In the genomic region with DNA sequence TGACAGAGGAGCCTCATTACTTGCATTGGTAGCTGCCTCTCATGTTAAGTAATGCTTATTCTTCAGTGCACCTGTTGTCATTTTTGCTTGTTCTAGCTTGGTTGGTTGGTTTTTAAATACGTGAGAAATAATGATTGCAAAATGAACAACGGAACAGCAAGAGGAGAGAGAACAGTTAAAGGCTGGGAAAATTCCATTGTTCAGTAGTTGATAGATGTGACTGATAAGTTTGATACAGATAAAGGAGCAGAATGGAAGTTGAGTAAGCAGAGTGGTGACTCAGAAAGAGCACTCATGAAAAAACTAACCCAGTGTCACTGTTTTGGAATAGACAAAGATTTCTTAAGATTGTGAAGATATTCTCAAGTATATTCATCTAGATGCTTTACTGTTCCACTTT, we compare ENCODE assay signal across 1 cellular context.
TF ChIP-seq lines count a peak whose summit lies in the region.

No MANE protein-coding gene starts in this region.

TF ChIP-seq in SK-N-SH, 30 proteins besides CTCF, POLR2A, EP300 and RAD21:
- TF ChIP-seq, protein P1, sequence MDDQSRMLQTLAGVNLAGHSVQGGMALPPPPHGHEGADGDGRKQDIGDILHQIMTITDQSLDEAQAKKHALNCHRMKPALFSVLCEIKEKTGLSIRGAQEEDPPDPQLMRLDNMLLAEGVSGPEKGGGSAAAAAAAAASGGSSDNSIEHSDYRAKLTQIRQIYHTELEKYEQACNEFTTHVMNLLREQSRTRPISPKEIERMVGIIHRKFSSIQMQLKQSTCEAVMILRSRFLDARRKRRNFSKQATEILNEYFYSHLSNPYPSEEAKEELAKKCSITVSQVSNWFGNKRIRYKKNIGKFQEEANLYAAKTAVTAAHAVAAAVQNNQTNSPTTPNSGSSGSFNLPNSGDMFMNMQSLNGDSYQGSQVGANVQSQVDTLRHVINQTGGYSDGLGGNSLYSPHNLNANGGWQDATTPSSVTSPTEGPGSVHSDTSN (IDR thresholded peaks at IDR 0.05), result peak; percentile 88
- no peak for TF ChIP-seq RFX5 (IDR thresholded peaks at IDR 0.05; ENCODE audit: low read length)
- TF ChIP-seq POLR2AphosphoS5 (IDR thresholded peaks at IDR 0.05; ENCODE audit: low read depth, low read length), result no peak
- TF ChIP-seq FOXM1 (IDR thresholded peaks at IDR 0.05; ENCODE audit: low read depth), result no peak; the same call in 1 of the 2 replicates
- TF ChIP-seq IRF3 (IDR thresholded peaks at IDR 0.05; ENCODE audit: low read depth, low read length), result no peak
- TF ChIP-seq NRF1 (IDR thresholded peaks at IDR 0.05; ENCODE audit: low read depth, low read length), result no peak
- TF ChIP-seq GATA2 (CRISPR knock-in tag; IDR thresholded peaks at IDR 0.05), result no peak
- TF ChIP-seq MEF2A (IDR thresholded peaks at IDR 0.05; ENCODE audit: borderline replicate concordance, low read depth), result no peak
- no peak for TF ChIP-seq CHD2 (IDR thresholded peaks at IDR 0.05; ENCODE audit: low read length, partially characterized antibody)
- TF ChIP-seq NFIC (IDR thresholded peaks at IDR 0.05; ENCODE audit: borderline replicate concordance), result peak; percentile 54; the same call in 1 of the 2 replicates
- TF ChIP-seq USF1 (IDR thresholded peaks at IDR 0.05; ENCODE audit: borderline replicate concordance, low read depth), result no peak
- TF ChIP-seq TCF12 (IDR thresholded peaks at IDR 0.05), result peak; percentile 75
- TF ChIP-seq, protein P2, sequence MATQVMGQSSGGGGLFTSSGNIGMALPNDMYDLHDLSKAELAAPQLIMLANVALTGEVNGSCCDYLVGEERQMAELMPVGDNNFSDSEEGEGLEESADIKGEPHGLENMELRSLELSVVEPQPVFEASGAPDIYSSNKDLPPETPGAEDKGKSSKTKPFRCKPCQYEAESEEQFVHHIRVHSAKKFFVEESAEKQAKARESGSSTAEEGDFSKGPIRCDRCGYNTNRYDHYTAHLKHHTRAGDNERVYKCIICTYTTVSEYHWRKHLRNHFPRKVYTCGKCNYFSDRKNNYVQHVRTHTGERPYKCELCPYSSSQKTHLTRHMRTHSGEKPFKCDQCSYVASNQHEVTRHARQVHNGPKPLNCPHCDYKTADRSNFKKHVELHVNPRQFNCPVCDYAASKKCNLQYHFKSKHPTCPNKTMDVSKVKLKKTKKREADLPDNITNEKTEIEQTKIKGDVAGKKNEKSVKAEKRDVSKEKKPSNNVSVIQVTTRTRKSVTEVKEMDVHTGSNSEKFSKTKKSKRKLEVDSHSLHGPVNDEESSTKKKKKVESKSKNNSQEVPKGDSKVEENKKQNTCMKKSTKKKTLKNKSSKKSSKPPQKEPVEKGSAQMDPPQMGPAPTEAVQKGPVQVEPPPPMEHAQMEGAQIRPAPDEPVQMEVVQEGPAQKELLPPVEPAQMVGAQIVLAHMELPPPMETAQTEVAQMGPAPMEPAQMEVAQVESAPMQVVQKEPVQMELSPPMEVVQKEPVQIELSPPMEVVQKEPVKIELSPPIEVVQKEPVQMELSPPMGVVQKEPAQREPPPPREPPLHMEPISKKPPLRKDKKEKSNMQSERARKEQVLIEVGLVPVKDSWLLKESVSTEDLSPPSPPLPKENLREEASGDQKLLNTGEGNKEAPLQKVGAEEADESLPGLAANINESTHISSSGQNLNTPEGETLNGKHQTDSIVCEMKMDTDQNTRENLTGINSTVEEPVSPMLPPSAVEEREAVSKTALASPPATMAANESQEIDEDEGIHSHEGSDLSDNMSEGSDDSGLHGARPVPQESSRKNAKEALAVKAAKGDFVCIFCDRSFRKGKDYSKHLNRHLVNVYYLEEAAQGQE (IDR thresholded peaks at IDR 0.05; ENCODE audit: low read depth, low read length), result no peak
- no peak for TF ChIP-seq USF2 (IDR thresholded peaks at IDR 0.05; ENCODE audit: borderline replicate concordance, low read depth, low read length)
- no peak for TF ChIP-seq SIN3A (IDR thresholded peaks at IDR 0.05; ENCODE audit: borderline replicate concordance, low read depth, low read length)
- TF ChIP-seq SMC3 (IDR thresholded peaks at IDR 0.05; ENCODE audit: low read depth, low read length), result no peak
- no peak for TF ChIP-seq FOXJ3 (CRISPR knock-in tag; IDR thresholded peaks at IDR 0.05)
- TF ChIP-seq, protein P3, sequence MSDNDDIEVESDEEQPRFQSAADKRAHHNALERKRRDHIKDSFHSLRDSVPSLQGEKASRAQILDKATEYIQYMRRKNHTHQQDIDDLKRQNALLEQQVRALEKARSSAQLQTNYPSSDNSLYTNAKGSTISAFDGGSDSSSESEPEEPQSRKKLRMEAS (IDR thresholded peaks at IDR 0.05; ENCODE audit: low read depth), result no peak
- no peak for TF ChIP-seq EZH2phosphoT487 (IDR thresholded peaks at IDR 0.05; ENCODE audit: borderline replicate concordance, low read depth)
- TF ChIP-seq TAF1 (IDR thresholded peaks at IDR 0.05; ENCODE audit: borderline replicate concordance, low read depth, low read length), result no peak
- TF ChIP-seq JUND (IDR thresholded peaks at IDR 0.05), result peak; percentile 95
- TF ChIP-seq MXI1 (IDR thresholded peaks at IDR 0.05; ENCODE audit: low read depth, low read length), result no peak
- no peak for TF ChIP-seq ELF1 (IDR thresholded peaks at IDR 0.05)
- no peak for TF ChIP-seq RCOR1 (IDR thresholded peaks at IDR 0.05; ENCODE audit: low read length)
- no peak for TF ChIP-seq YY1 (IDR thresholded peaks at IDR 0.05; ENCODE audit: low read depth)
- TF ChIP-seq RXRA (IDR thresholded peaks at IDR 0.05; ENCODE audit: borderline replicate concordance, low read depth), result peak; percentile 31; the same call in 1 of the 2 replicates
- TF ChIP-seq, protein P4, sequence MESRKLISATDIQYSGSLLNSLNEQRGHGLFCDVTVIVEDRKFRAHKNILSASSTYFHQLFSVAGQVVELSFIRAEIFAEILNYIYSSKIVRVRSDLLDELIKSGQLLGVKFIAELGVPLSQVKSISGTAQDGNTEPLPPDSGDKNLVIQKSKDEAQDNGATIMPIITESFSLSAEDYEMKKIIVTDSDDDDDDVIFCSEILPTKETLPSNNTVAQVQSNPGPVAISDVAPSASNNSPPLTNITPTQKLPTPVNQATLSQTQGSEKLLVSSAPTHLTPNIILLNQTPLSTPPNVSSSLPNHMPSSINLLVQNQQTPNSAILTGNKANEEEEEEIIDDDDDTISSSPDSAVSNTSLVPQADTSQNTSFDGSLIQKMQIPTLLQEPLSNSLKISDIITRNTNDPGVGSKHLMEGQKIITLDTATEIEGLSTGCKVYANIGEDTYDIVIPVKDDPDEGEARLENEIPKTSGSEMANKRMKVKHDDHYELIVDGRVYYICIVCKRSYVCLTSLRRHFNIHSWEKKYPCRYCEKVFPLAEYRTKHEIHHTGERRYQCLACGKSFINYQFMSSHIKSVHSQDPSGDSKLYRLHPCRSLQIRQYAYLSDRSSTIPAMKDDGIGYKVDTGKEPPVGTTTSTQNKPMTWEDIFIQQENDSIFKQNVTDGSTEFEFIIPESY (IDR thresholded peaks at IDR 0.05; ENCODE audit: borderline replicate concordance, low read depth), result 0 out of 2 replicates have a peak, but pooled peaks have one; percentile 43
- TF ChIP-seq TEAD4 (IDR thresholded peaks at IDR 0.05; ENCODE audit: borderline replicate concordance, insufficient read depth), result peak; percentile 65; the same call in 1 of the 2 replicates
- no peak for TF ChIP-seq GABPA (IDR thresholded peaks at IDR 0.05; ENCODE audit: low read depth)
- peak; percentile 90 for TF ChIP-seq FOSL2 (IDR thresholded peaks at IDR 0.05; ENCODE audit: borderline replicate concordance, low read depth)
